Comparison of ENCODE assay signal across 9 cellular contexts in genomic region chr12:94262228-94263010, GRCh38.
DNase-seq lines count a peak whose midpoint lies in the region; ATAC-seq and TF ChIP-seq lines count a peak whose summit lies in the region.
"Had no signal": no experiment of that assay in that cellular context is flagged by ENCODE, and none has a peak within 500 bp of the region (broad histone marks: within the 10 kb centered on the region; RNA-seq: fewer than 3 reads in every experiment).

No MANE protein-coding gene starts in this region.

- H3K27me3 ChIP-seq in esophagus muscularis mucosa (no peaks in the 10 kb centered on the region), neural progenitor cell (no peaks in the 10 kb centered on the region), stomach (no peaks in the 10 kb centered on the region)

- H3K4me3 Mint-ChIP-seq in neural progenitor cell: no peak overlapping the region

- H3K4me3 ChIP-seq in esophagus muscularis mucosa: peak overlapping the region; percentile 57 to 71 (median 58)
- H3K4me3 ChIP-seq in neural progenitor cell: no peak overlapping the region
- peak overlapping the region; percentile 43 to 55 (median 47) for H3K4me3 ChIP-seq in stomach

- peak overlapping the region; percentile 80 to 87 (median 84) for H3K27ac ChIP-seq in esophagus muscularis mucosa (replicated peaks in 1 of 4)
- H3K27ac ChIP-seq in neural progenitor cell: peak overlapping the region; percentile 24
- peak overlapping the region; percentile 65 to 90 (median 82) for H3K27ac ChIP-seq in stomach
- H3K27ac ChIP-seq: C4-2B had no signal

- TF ChIP-seq CTCF in esophagus muscularis mucosa (IDR thresholded peaks at IDR 0.05): no peak
- TF ChIP-seq CTCF in neural progenitor cell (IDR thresholded peaks at IDR 0.05): no peak
- no peak for TF ChIP-seq CTCF in stomach (IDR thresholded peaks at IDR 0.05)

- 16% methylated on average over 13 of the region's 17 CpGs for WGBS in esophagus muscularis mucosa
- WGBS in stomach, 5 donors: 21 to 46% (median 37%) methylated on average over 15 to 17 of the region's 17 CpGs

- DNase-seq in SHP77 (lab: John Stamatoyannopoulos, UW): peak; percentile 11 to 20
- no peak for DNase-seq in SHP77 treated with DMSO at 0.1 percent for 48 hours (lab: John Stamatoyannopoulos, UW)
- peak; percentile 48 to 55 for DNase-seq in NOMO-1 (lab: John Stamatoyannopoulos, UW; ENCODE audit: unreplicated experiment in 2 of 2)
- peak; percentile 67 for DNase-seq in activated T-cell treated with anti-CD3 and anti-CD28 coated beads, Interleukin-2, amount 50 U/mL, for 1 hour
- peak; percentile 96 for DNase-seq in esophagus muscularis mucosa (ENCODE audit: extremely low spot score)
- DNase-seq in neural progenitor cell (ENCODE audit: low spot score): no peak
- DNase-seq in stomach: peak; percentile 68

- peaks cover 26% of the 10 kb centered on the region for H3F3A ChIP-seq in neural progenitor cell (ENCODE audit: low read depth)

- TF ChIP-seq EP300 in esophagus muscularis mucosa (IDR thresholded peaks at IDR 0.05): no peak
- TF ChIP-seq EP300 in stomach (IDR thresholded peaks at IDR 0.05): no peak

- intact Hi-C loops in esophagus muscularis mucosa (cut with DNase I) (no loop called here), stomach (cut with DNase I; ENCODE audit: low total_unique reads) (no loop called here)

- peaks cover 8% of the 10 kb centered on the region for H3K27me3 Mint-ChIP-seq in neural progenitor cell (ENCODE audit: insufficient read depth, low read depth)

- peaks cover 23 to 55% (median 52%) of the 10 kb centered on the region in 4 donors for H3K4me1 ChIP-seq in esophagus muscularis mucosa
- peaks cover 43% of the 10 kb centered on the region for H3K4me1 ChIP-seq in neural progenitor cell
- H3K4me1 ChIP-seq in stomach: peaks cover 16 to 37% (median 22%) of the 10 kb centered on the region in 4 donors

- H3K27ac Mint-ChIP-seq in neural progenitor cell: no peak overlapping the region

- peaks cover 43% of the 10 kb centered on the region for H3K4me1 Mint-ChIP-seq in neural progenitor cell

- no peak overlapping the region for H3K9ac ChIP-seq in neural progenitor cell

- ATAC-seq in HG03103 (IDR thresholded peaks at IDR 0.05; ENCODE audit: low read depth, unreplicated experiment): peak; percentile 54

- no peak for TF ChIP-seq POLR2A in esophagus muscularis mucosa (IDR thresholded peaks at IDR 0.05; ENCODE audit: low read depth)
- no peak for TF ChIP-seq POLR2A in stomach (IDR thresholded peaks at IDR 0.05)

- H3K36me3 Mint-ChIP-seq in neural progenitor cell: peaks cover 35% of the 10 kb centered on the region

- no peaks in the 10 kb centered on the region for H3K36me3 ChIP-seq in esophagus muscularis mucosa
- H3K36me3 ChIP-seq in neural progenitor cell: no peaks in the 10 kb centered on the region
- H3K36me3 ChIP-seq in stomach: no peaks in the 10 kb centered on the region

- H3K9me3 ChIP-seq in esophagus muscularis mucosa: no peaks in the 10 kb centered on the region
- H3K9me3 ChIP-seq in neural progenitor cell (ENCODE audit: low read depth): no peaks in the 10 kb centered on the region
- no peaks in the 10 kb centered on the region for H3K9me3 ChIP-seq in stomach

- peak overlapping the region; percentile 59 for H3K4me2 ChIP-seq in neural progenitor cell

- H3K79me2 ChIP-seq in neural progenitor cell (ENCODE audit: low read depth): no peaks in the 10 kb centered on the region

- H3K9me3 Mint-ChIP-seq in neural progenitor cell: peaks cover 2% of the 10 kb centered on the region

- H2AFZ ChIP-seq in neural progenitor cell (replicated peaks): no peak overlapping the region

- no peaks in the 10 kb centered on the region for H4K20me1 ChIP-seq in neural progenitor cell (ENCODE audit: low read depth)

Comparison
In these comparisons a context has a peak if more than half of its experiments do, and no peak if none do; other contexts are left out.
1. DNase-seq: peak in SHP77 (2 of 2), NOMO-1 (2 of 2), activated T-cell treated with anti-CD3 and anti-CD28 coated beads, Interleukin-2, amount 50 U/mL, for 1 hour (single experiment), esophagus muscularis mucosa (single experiment) and stomach (single experiment); none in SHP77 treated with DMSO at 0.1 percent for 48 hours (single experiment) and neural progenitor cell (single experiment).
2. H3K27ac ChIP-seq: peak in every context shown above with its lines; median percentile 84 in esophagus muscularis mucosa; 82 in stomach; 24 in neural progenitor cell.